In the genomic region with DNA sequence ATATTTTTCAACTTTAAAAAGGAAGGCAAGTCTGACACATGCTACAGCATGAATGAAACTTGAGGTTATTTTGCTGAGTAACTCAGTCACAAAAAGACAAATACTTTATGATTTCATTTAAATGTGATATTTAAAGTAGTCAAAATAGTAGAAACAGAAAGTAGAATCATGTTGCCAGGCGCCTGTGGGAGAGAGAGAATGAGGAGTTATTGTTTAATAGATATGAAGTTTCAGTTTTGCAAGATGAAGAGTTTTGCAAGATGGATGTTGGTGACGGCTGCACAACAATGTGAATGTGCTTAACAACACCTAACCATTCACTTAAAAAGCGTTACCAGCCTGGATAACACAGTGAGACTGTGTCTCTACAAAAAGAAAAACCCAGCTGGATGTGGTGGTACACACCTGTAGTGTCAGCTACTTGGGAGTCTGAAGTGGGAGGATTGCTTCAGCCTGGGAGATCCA, we compare ENCODE assay signal across 13 cellular contexts. TPM values are rescaled to one million over a fixed set of nuclear protein-coding genes. Genes with fewer than 3 reads are reported as not detected.
DNase-seq lines count a peak whose midpoint lies in the region; ATAC-seq and TF ChIP-seq lines count a peak whose summit lies in the region.
"Had no signal": no experiment of that assay in that cellular context is flagged by ENCODE, and none has a peak within 500 bp of the region (broad histone marks: within the 10 kb centered on the region; RNA-seq: fewer than 3 reads in every experiment).

No MANE protein-coding gene starts in this region.

- peak; percentile 60 to 79 for ATAC-seq in activated T-cell treated with anti-CD3 and anti-CD28 coated beads, Interleukin-2, amount 50 U/mL, for 72 hours (replicated peaks in 1 of 2)
- peak; percentile 85 for ATAC-seq in GM21619 (IDR thresholded peaks at IDR 0.05; ENCODE audit: unreplicated experiment)
- peak; percentile 68 for ATAC-seq in HG03571 (IDR thresholded peaks at IDR 0.05; ENCODE audit: unreplicated experiment)
- ATAC-seq: stimulated activated naive B cell treated with anti-CD40 and anti-IgM and Interleukin-4, amounts not matched to agents 10 μg/mL and 1 μg/mL and 100 μg/mL, for 72 hours had no signal

- H3K27me3 Mint-ChIP-seq in activated T-cell treated with anti-CD3 and anti-CD28 coated beads, Interleukin-2, amount 50 U/mL, for 72 hours (ENCODE audit: low read depth) = no peaks in the 10 kb centered on the region

- peak in 1 of 2 donors; percentile 14 for DNase-seq in activated T-cell treated with anti-CD3 and anti-CD28 coated beads, Interleukin-2, amount 50 U/mL, for 72 hours
- no peak for DNase-seq in activated T-cell treated with anti-CD3 and anti-CD28 coated beads, Interleukin-2, amount 50 U/mL, for 1 hour
- peak; percentile 22 for DNase-seq in fibroblast of pulmonary artery (ENCODE audit: low read depth)
- DNase-seq in SK-N-DZ (ENCODE audit: low spot score) = no peak
- DNase-seq in kidney glomerular epithelial cell (lab: John Stamatoyannopoulos, UW) = no peak
- DNase-seq in NCI-H1436 treated with DMSO at 0.1 percent for 48 hours (lab: John Stamatoyannopoulos, UW) = no peak
- DNase-seq: mesenchymal stem cell; NCI-H2171; ovary; Peyer's patch; stimulated activated naive B cell treated with anti-CD40 and anti-IgM and Interleukin-4, amounts not matched to agents 10 μg/mL and 1 μg/mL and 100 μg/mL, for 72 hours had no signal

- TF ChIP-seq CTCF in fibroblast of pulmonary artery (IDR thresholded peaks at IDR 0.05; ENCODE audit: low read length, missing control alignments) = no peak

- H3K9me3 Mint-ChIP-seq in activated T-cell treated with anti-CD3 and anti-CD28 coated beads, Interleukin-2, amount 50 U/mL, for 72 hours = peaks cover 0 to 3% of the 10 kb centered on the region in 2 donors

- H3K36me3 Mint-ChIP-seq in activated T-cell treated with anti-CD3 and anti-CD28 coated beads, Interleukin-2, amount 50 U/mL, for 72 hours (ENCODE audit: insufficient read depth in 2 of 2) = no peaks in the 10 kb centered on the region
- H3K36me3 Mint-ChIP-seq: stimulated activated naive B cell treated with anti-CD40 and anti-IgM and Interleukin-4, amounts not matched to agents 10 μg/mL and 1 μg/mL and 100 μg/mL, for 72 hours had no signal

- H3K4me3 ChIP-seq in fibroblast of pulmonary artery (replicated peaks; ENCODE audit: low read depth, low read length) = no peak overlapping the region
- H3K4me3 ChIP-seq: ovary, Peyer's patch had no signal

- peak overlapping the region; percentile 43 for H3K27ac Mint-ChIP-seq in activated T-cell treated with anti-CD3 and anti-CD28 coated beads, Interleukin-2, amount 50 U/mL, for 72 hours
- H3K27ac Mint-ChIP-seq: stimulated activated naive B cell treated with anti-CD40 and anti-IgM and Interleukin-4, amounts not matched to agents 10 μg/mL and 1 μg/mL and 100 μg/mL, for 72 hours had no signal

- peak overlapping the region; percentile 19 to 25 for H3K4me3 Mint-ChIP-seq in activated T-cell treated with anti-CD3 and anti-CD28 coated beads, Interleukin-2, amount 50 U/mL, for 72 hours
- H3K4me3 Mint-ChIP-seq: stimulated activated naive B cell treated with anti-CD40 and anti-IgM and Interleukin-4, amounts not matched to agents 10 μg/mL and 1 μg/mL and 100 μg/mL, for 72 hours had no signal

- H3K4me1 Mint-ChIP-seq in activated T-cell treated with anti-CD3 and anti-CD28 coated beads, Interleukin-2, amount 50 U/mL, for 72 hours (ENCODE audit: low read depth) = peaks cover 24% of the 10 kb centered on the region
- H3K4me1 Mint-ChIP-seq: stimulated activated naive B cell treated with anti-CD40 and anti-IgM and Interleukin-4, amounts not matched to agents 10 μg/mL and 1 μg/mL and 100 μg/mL, for 72 hours had no signal

RNA-seq across cellular contexts. Expression of a gene that starts 20.7 kb away (rescaled TPM):
- 100 to 1,000 TPM; 177 to 206 TPM for total RNA-seq in activated T-cell treated with anti-CD3 and anti-CD28 coated beads, Interleukin-2, amount 50 U/mL, for 72 hours
- polyA plus RNA-seq in SK-N-DZ (2014; cell fraction: cytosol; rRNA removed) = 60.5 and 73.8 TPM in 2 replicates
- polyA plus RNA-seq in SK-N-DZ (2014; cell fraction: nucleus; rRNA removed) = 64.6 and 149 TPM in 2 replicates
